In genomic region chr18:48454146-48454796, GRCh38 we compare ENCODE assay signal across 23 cellular contexts. TPM values are rescaled to one million over a fixed set of nuclear protein-coding genes. Genes with fewer than 3 reads are reported as not detected.
DNase-seq lines count a peak whose midpoint lies in the region; ATAC-seq and TF ChIP-seq lines count a peak whose summit lies in the region.
"Had no signal": no experiment of that assay in that cellular context is flagged by ENCODE, and none has a peak within 500 bp of the region (broad histone marks: within the 10 kb centered on the region; RNA-seq: fewer than 3 reads in every experiment).

No MANE protein-coding gene starts in this region.

- no peaks in the 10 kb centered on the region for H3K9me3 ChIP-seq in right atrium auricular region
- no peaks in the 10 kb centered on the region for H3K9me3 ChIP-seq in heart left ventricle
- no peaks in the 10 kb centered on the region for H3K9me3 ChIP-seq in esophagus squamous epithelium
- H3K9me3 ChIP-seq: gastroesophageal sphincter, left lung, mucosa of descending colon, sigmoid colon had no signal

- H3K27ac ChIP-seq in right atrium auricular region = no peak overlapping the region
- H3K27ac ChIP-seq in heart left ventricle = no peak overlapping the region
- peak overlapping the region; percentile 80 to 92 (median 88) for H3K27ac ChIP-seq in esophagus squamous epithelium
- H3K27ac ChIP-seq: gastroesophageal sphincter, left lung, sigmoid colon had no signal

- H3K9me3 Mint-ChIP-seq in osteocyte (ENCODE audit: unreplicated experiment) = no peaks in the 10 kb centered on the region
- H3K9me3 Mint-ChIP-seq in CD14-positive monocyte = no peaks in the 10 kb centered on the region
- H3K9me3 Mint-ChIP-seq: T-cell, type B pancreatic cell had no signal

- DNase-seq in right atrium auricular region (ENCODE audit: low spot score) = peak; percentile 48
- DNase-seq in heart left ventricle = no peak
- no peak for DNase-seq in esophagus squamous epithelium (lab: John Stamatoyannopoulos, UW)
- no peak for DNase-seq in osteocyte (ENCODE audit: extremely low spot score, unreplicated experiment)
- no peak for DNase-seq in CD14-positive monocyte (ENCODE audit: low spot score)
- DNase-seq in DMS 273 (lab: John Stamatoyannopoulos, UW; ENCODE audit: unreplicated experiment) = no peak
- no peak for DNase-seq in NCI-H748 (lab: John Stamatoyannopoulos, UW; ENCODE audit: unreplicated experiment)
- DNase-seq: activated CD4-positive, alpha-beta T cell treated with anti-CD3 and anti-CD28 coated beads, Interleukin-2, amount 50 U/mL, for 1 hour; activated effector memory CD4-positive, alpha-beta T cell treated with anti-CD3 and anti-CD28 coated beads, Interleukin-2, amount 50 U/mL, for 16 hours; caudate nucleus; H7; left lung; mucosa of descending colon; NCI-H1092 treated with DMSO at 0.1 percent for 48 hours; NCI-H2081; Right ventricle myocardium superior; sigmoid colon; stimulated activated CD4-positive, alpha-beta T cell treated with anti-CD3 and anti-CD28 coated beads, Interleukin-1b, Interleukin-23, amount 100 ng/mL, for 48 hours; T-cell had no signal

- H3K36me3 Mint-ChIP-seq in osteocyte (ENCODE audit: unreplicated experiment) (no peaks in the 10 kb centered on the region), CD14-positive monocyte (no peaks in the 10 kb centered on the region)
- H3K36me3 Mint-ChIP-seq: T-cell, type B pancreatic cell had no signal

- H3K4me1 Mint-ChIP-seq in osteocyte (ENCODE audit: unreplicated experiment) (peaks cover 38% of the 10 kb centered on the region), CD14-positive monocyte (peaks cover 12% of the 10 kb centered on the region)

- ATAC-seq in heart left ventricle (no peak), GM18907 (IDR thresholded peaks at IDR 0.05; ENCODE audit: unreplicated experiment) (no peak)
- ATAC-seq: gastroesophageal sphincter, left lung, mucosa of descending colon, T-cell had no signal

- 74 to 79% (median 77%) methylated on average over 9 of the region's 9 CpGs for WGBS in heart left ventricle, 4 donors
- 51 to 55% methylated on average over 4 to 5 of the region's 9 CpGs for WGBS in esophagus squamous epithelium, 2 donors

- H3K4me3 Mint-ChIP-seq in osteocyte (ENCODE audit: unreplicated experiment) (no peak overlapping the region), CD14-positive monocyte (peak overlapping the region in 1 of 2 donors; percentile 42)

- TF ChIP-seq POLR2A in heart left ventricle (IDR thresholded peaks at IDR 0.05) (no peak), esophagus squamous epithelium (IDR thresholded peaks at IDR 0.05) (no peak)

- peaks cover 12% of the 10 kb centered on the region for H3K27me3 Mint-ChIP-seq in osteocyte (ENCODE audit: unreplicated experiment)
- peaks cover 23 to 61% (median 25%) of the 10 kb centered on the region in 3 donors for H3K27me3 Mint-ChIP-seq in CD14-positive monocyte (ENCODE audit: low read depth in 3 of 3)

- no peaks in the 10 kb centered on the region for H3K27me3 ChIP-seq in right atrium auricular region
- H3K27me3 ChIP-seq in heart left ventricle = no peaks in the 10 kb centered on the region
- no peaks in the 10 kb centered on the region for H3K27me3 ChIP-seq in esophagus squamous epithelium
- H3K27me3 ChIP-seq: gastroesophageal sphincter, left lung, sigmoid colon had no signal

- H3K4me3 ChIP-seq in right atrium auricular region (no peak overlapping the region), heart left ventricle (no peak overlapping the region), esophagus squamous epithelium (no peak overlapping the region)
- H3K4me3 ChIP-seq: gastroesophageal sphincter, left lung, mucosa of descending colon, sigmoid colon had no signal

- intact Hi-C loops in heart left ventricle (cut with DNase I) = no loop called here
- intact Hi-C loops in esophagus squamous epithelium (cut with DNase I) = no loop called here
- intact Hi-C loops in CD14-positive monocyte (cut with micrococcal nuclease) = no loop called here

- H3K4me1 ChIP-seq in right atrium auricular region = peaks cover 0 to 18% of the 10 kb centered on the region in 2 donors
- H3K4me1 ChIP-seq in heart left ventricle = peaks cover 0 to 31% (median 13%) of the 10 kb centered on the region in 12 donors
- H3K4me1 ChIP-seq in esophagus squamous epithelium = peaks cover 29 to 72% (median 32%) of the 10 kb centered on the region in 3 donors
- H3K4me1 ChIP-seq: left lung had no signal

- no peaks in the 10 kb centered on the region for H3K36me3 ChIP-seq in right atrium auricular region
- no peaks in the 10 kb centered on the region for H3K36me3 ChIP-seq in heart left ventricle
- no peaks in the 10 kb centered on the region for H3K36me3 ChIP-seq in esophagus squamous epithelium
- H3K36me3 ChIP-seq: gastroesophageal sphincter, left lung, sigmoid colon had no signal

- TF ChIP-seq CTCF in right atrium auricular region (IDR thresholded peaks at IDR 0.05) (no peak), heart left ventricle (IDR thresholded peaks at IDR 0.05) (no peak), esophagus squamous epithelium (IDR thresholded peaks at IDR 0.05) (no peak), osteocyte (IDR thresholded peaks at IDR 0.05) (no peak), CD14-positive monocyte (IDR thresholded peaks at IDR 0.05) (no peak)

- peak overlapping the region; percentile 92 for H3K27ac Mint-ChIP-seq in osteocyte (ENCODE audit: unreplicated experiment)
- peak overlapping the region in 1 of 7 donors; percentile 11 for H3K27ac Mint-ChIP-seq in CD14-positive monocyte

RNA-seq across cellular contexts. Expression of gene ZBTB7C, which starts 45.1 kb away (rescaled TPM):
- total RNA-seq in right atrium auricular region (1 to 10 TPM; 1.8 to 7.7 TPM), heart left ventricle (1 to 10 TPM; 1.9 to 7.5 (median 2.4) TPM), esophagus squamous epithelium (10 to 100 TPM; 38.2 to 92.3 (median 52.4) TPM), osteocyte (0.11 and 0.16 TPM in 2 replicates)
- polyA plus RNA-seq in heart left ventricle (under 1 TPM; 0.68 to 0.99 TPM), CD14-positive monocyte (under 1 TPM in 1 of 2 donors, not detected in 1; 0.09 TPM)
- polyA plus RNA-seq: BJ had no signal

Comparison
In these comparisons a context has a peak if more than half of its experiments do, and no peak if none do; other contexts are left out.
1. H3K27ac ChIP-seq: peak in esophagus squamous epithelium (4 of 4); none in right atrium auricular region (0 of 2) and heart left ventricle (0 of 12).
2. RNA of gene ZBTB7C, which starts 45.1 kb away (total RNA-seq): 38.2 to 92.3 TPM in esophagus squamous epithelium; 1.8 to 7.7 TPM in right atrium auricular region, 1.9 to 7.5 TPM in heart left ventricle and 0.11 to 0.16 TPM in osteocyte; every median in the first group is over 4 times any median in the second.